ENCODE assay signal across 16 cellular contexts in the genomic region with DNA sequence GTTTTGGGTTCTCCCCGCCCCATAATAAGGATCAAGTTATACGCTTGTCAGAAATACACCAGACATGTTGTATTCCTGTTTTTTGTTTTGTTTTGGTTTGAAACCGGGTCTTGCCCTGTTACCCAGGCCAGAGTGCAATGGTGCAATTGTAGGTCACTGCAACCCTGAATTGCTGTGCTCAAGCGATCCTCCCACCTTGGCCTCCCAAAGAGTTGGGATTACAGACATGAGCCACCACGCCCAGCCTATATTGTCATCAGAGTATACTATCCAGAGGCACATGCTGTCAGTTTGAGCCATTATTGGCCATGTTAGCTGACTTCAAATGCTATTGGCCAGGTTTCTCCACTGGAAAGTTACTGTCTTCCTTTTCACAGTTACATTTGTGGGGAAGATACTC. TPM values are rescaled to one million over a fixed set of nuclear protein-coding genes. Genes with fewer than 3 reads are reported as not detected.
DNase-seq lines count a peak whose midpoint lies in the region; ATAC-seq and TF ChIP-seq lines count a peak whose summit lies in the region.
"Had no signal": no experiment of that assay in that cellular context is flagged by ENCODE, and none has a peak within 500 bp of the region (broad histone marks: within the 10 kb centered on the region; RNA-seq: fewer than 3 reads in every experiment).

No MANE protein-coding gene starts in this region.

- peaks cover 23% of the 10 kb centered on the region for H3K36me3 ChIP-seq in CD4-positive, alpha-beta memory T cell (ENCODE audit: insufficient read depth, low read length)
- peaks cover 27% of the 10 kb centered on the region for H3K36me3 ChIP-seq in osteoblast (ENCODE audit: insufficient read depth, low read length)

- POLR2A ChIA-PET in CD4-positive, alpha-beta memory T cell (lab: Charles Lee; ENCODE audit: partially characterized antibody) = no interaction called here

- TF ChIP-seq CTCF in osteoblast (IDR thresholded peaks at IDR 0.05; ENCODE audit: extremely low read depth, low read depth, low read length) = no peak

- no peaks in the 10 kb centered on the region for H3K27me3 ChIP-seq in CD4-positive, alpha-beta memory T cell (ENCODE audit: insufficient read depth, low read length)
- H3K27me3 ChIP-seq in osteoblast (ENCODE audit: insufficient read depth, low read length) = no peaks in the 10 kb centered on the region
- H3K27me3 ChIP-seq: adrenal gland had no signal

- peak overlapping the region in 1 of 8 donors; percentile 66 for H3K4me3 Mint-ChIP-seq in CD4-positive, alpha-beta memory T cell
- H3K4me3 Mint-ChIP-seq in activated T-helper 17 cell treated with anti-CD3 and anti-CD28 coated beads, Interleukin-2, amount 50 U/mL, for 72 hours = peak overlapping the region; percentile 10

- peaks cover 86% of the 10 kb centered on the region for H3K4me1 ChIP-seq in CD4-positive, alpha-beta memory T cell (ENCODE audit: insufficient read depth, low read length)
- peaks cover 27% of the 10 kb centered on the region for H3K4me1 ChIP-seq in osteoblast (ENCODE audit: insufficient read depth, low read length)

- no peak for ATAC-seq in activated T-helper 17 cell treated with anti-CD3 and anti-CD28 coated beads, Interleukin-2, amount 50 U/mL, for 72 hours (replicated peaks)
- no peak for ATAC-seq in GM21447 (IDR thresholded peaks at IDR 0.05; ENCODE audit: unreplicated experiment)

- H3K9me3 Mint-ChIP-seq in CD4-positive, alpha-beta memory T cell = no peaks in the 10 kb centered on the region
- H3K9me3 Mint-ChIP-seq in activated T-helper 17 cell treated with anti-CD3 and anti-CD28 coated beads, Interleukin-2, amount 50 U/mL, for 72 hours = no peaks in the 10 kb centered on the region

- H3K4me1 Mint-ChIP-seq in CD4-positive, alpha-beta memory T cell = peaks cover 52 to 81% (median 68%) of the 10 kb centered on the region in 4 donors
- H3K4me1 Mint-ChIP-seq in activated T-helper 17 cell treated with anti-CD3 and anti-CD28 coated beads, Interleukin-2, amount 50 U/mL, for 72 hours = peaks cover 33% of the 10 kb centered on the region

- H4K20me1 ChIP-seq in osteoblast (ENCODE audit: insufficient read depth, low read length) = peaks cover 54% of the 10 kb centered on the region

- CTCF ChIA-PET in CD4-positive, alpha-beta memory T cell (lab: Charles Lee; ENCODE audit: partially characterized antibody) = no interaction called here

- no peaks in the 10 kb centered on the region for H3K27me3 Mint-ChIP-seq in CD4-positive, alpha-beta memory T cell
- no peaks in the 10 kb centered on the region for H3K27me3 Mint-ChIP-seq in activated T-helper 17 cell treated with anti-CD3 and anti-CD28 coated beads, Interleukin-2, amount 50 U/mL, for 72 hours
- H3K27me3 Mint-ChIP-seq: progenitor cell of endocrine pancreas had no signal

- no peak overlapping the region for H3K4me2 ChIP-seq in osteoblast (ENCODE audit: insufficient read depth, low read length)
- H3K4me2 ChIP-seq: PC-9 had no signal

- H3K4me3 ChIP-seq in CD4-positive, alpha-beta memory T cell (ENCODE audit: low read length in 2 of 2) = no peak overlapping the region
- no peak overlapping the region for H3K4me3 ChIP-seq in osteoblast (ENCODE audit: insufficient read depth, low read length)
- H3K4me3 ChIP-seq: PC-9 had no signal

- no peak overlapping the region for H3K27ac ChIP-seq in CD4-positive, alpha-beta memory T cell (ENCODE audit: low read depth, low read length)
- H3K27ac ChIP-seq in osteoblast (ENCODE audit: low read depth, low read length) = peak overlapping the region; percentile 13
- H3K27ac ChIP-seq: PC-9 had no signal

- intact Hi-C loops in CD4-positive, alpha-beta memory T cell (cut with micrococcal nuclease) = no loop called here

- peak overlapping the region in 4 of 7 donors; percentile 1 to 70 (median 46) for H3K27ac Mint-ChIP-seq in CD4-positive, alpha-beta memory T cell
- no peak overlapping the region for H3K27ac Mint-ChIP-seq in activated T-helper 17 cell treated with anti-CD3 and anti-CD28 coated beads, Interleukin-2, amount 50 U/mL, for 72 hours

- DNase-seq in CD4-positive, alpha-beta memory T cell = no peak
- DNase-seq in osteoblast (ENCODE audit: insufficient read length, low spot score, missing footprints) (no peak), germinal center (ENCODE audit: low spot score) (no peak)
- DNase-seq in stimulated activated naive CD4-positive, alpha-beta T cell treated with Interleukin-2 at 50 U/mL for 16 hours (lab: John Stamatoyannopoulos, UW) = no peak
- DNase-seq: activated CD4-positive, alpha-beta T cell treated with anti-CD3 and anti-CD28 coated beads for 4 hours; adrenal gland; effector CD4-positive, alpha-beta T cell; hypothalamus; NCI-H1048; NCI-H2081 treated with DMSO at 0.1 percent for 48 hours; NCI-H69; PC-9; stimulated activated CD4-positive, alpha-beta T cell treated with anti-CD3 and anti-CD28 coated beads, Interleukin-15, amount 100 ng/mL, for 24 hours had no signal

- peaks cover 24 to 56% of the 10 kb centered on the region in 2 donors for H3K36me3 Mint-ChIP-seq in CD4-positive, alpha-beta memory T cell
- peaks cover 93% of the 10 kb centered on the region for H3K36me3 Mint-ChIP-seq in activated T-helper 17 cell treated with anti-CD3 and anti-CD28 coated beads, Interleukin-2, amount 50 U/mL, for 72 hours (ENCODE audit: low read depth)

- peaks cover 98% of the 10 kb centered on the region for H3K79me2 ChIP-seq in osteoblast (ENCODE audit: insufficient read depth, low read length)

- H2AFZ ChIP-seq in osteoblast (ENCODE audit: low read length) = no peak overlapping the region
- H2AFZ ChIP-seq: PC-9 had no signal

- H3K9me3 ChIP-seq in CD4-positive, alpha-beta memory T cell (ENCODE audit: control insufficient read depth in 1 of 2, low read length in 2 of 2) = no peaks in the 10 kb centered on the region
- H3K9me3 ChIP-seq in osteoblast (ENCODE audit: low read depth, low read length) = no peaks in the 10 kb centered on the region
- H3K9me3 ChIP-seq: adrenal gland had no signal

RNA-seq across cellular contexts. Expression of gene SAFB, which starts 9.8 kb away (rescaled TPM):
- total RNA-seq in CD4-positive, alpha-beta memory T cell = 100 to 1,000 TPM; 202 to 211 TPM
- polyA plus RNA-seq in CD4-positive, alpha-beta memory T cell = 100 to 1,000 TPM in 1 of 2 donors, 10 to 100 TPM in 1; 14.6 to 117 TPM
- total RNA-seq in activated T-helper 17 cell treated with anti-CD3 and anti-CD28 coated beads, Interleukin-2, amount 50 U/mL, for 72 hours = 100 to 1,000 TPM; 119 to 124 TPM
- 33.7 and 42.4 TPM in 2 replicates for total RNA-seq in osteoblast

RNA-seq across cellular contexts. Expression of gene SAFB2, which starts 10.1 kb away (rescaled TPM):
- 100 to 1,000 TPM; 257 to 263 TPM for total RNA-seq in CD4-positive, alpha-beta memory T cell
- 10 to 100 TPM; 16.6 to 65.4 TPM for polyA plus RNA-seq in CD4-positive, alpha-beta memory T cell
- 100 to 1,000 TPM; 126 to 159 TPM for total RNA-seq in activated T-helper 17 cell treated with anti-CD3 and anti-CD28 coated beads, Interleukin-2, amount 50 U/mL, for 72 hours
- 38.0 and 43.0 TPM in 2 replicates for total RNA-seq in osteoblast

RNA-seq across cellular contexts. Expression of gene MICOS13, which starts 47.7 kb away (rescaled TPM):
- 10 to 100 TPM; 40.5 to 41.1 TPM for total RNA-seq in CD4-positive, alpha-beta memory T cell
- polyA plus RNA-seq in CD4-positive, alpha-beta memory T cell = 100 to 1,000 TPM; 114 TPM
- total RNA-seq in activated T-helper 17 cell treated with anti-CD3 and anti-CD28 coated beads, Interleukin-2, amount 50 U/mL, for 72 hours = 10 to 100 TPM; 29.5 to 38.7 TPM
- total RNA-seq in osteoblast = 21.0 and 25.9 TPM in 2 replicates

RNA-seq across cellular contexts. Expression of gene HSD11B1L, which starts 48.2 kb away (rescaled TPM):
- total RNA-seq in CD4-positive, alpha-beta memory T cell = 1 to 10 TPM; 3.5 to 4.8 TPM
- 1 to 10 TPM; 2.9 to 4.3 TPM for polyA plus RNA-seq in CD4-positive, alpha-beta memory T cell
- total RNA-seq in activated T-helper 17 cell treated with anti-CD3 and anti-CD28 coated beads, Interleukin-2, amount 50 U/mL, for 72 hours = 1 to 10 TPM; 2.3 to 5.3 TPM
- total RNA-seq in osteoblast = 12.1 and 14.8 TPM in 2 replicates

RNA-seq across cellular contexts. Expression of gene RPL36, which starts 57.4 kb away (rescaled TPM):
- 1,000 to 10,000 TPM; 1,675 to 1,762 TPM for total RNA-seq in CD4-positive, alpha-beta memory T cell
- 1,000 to 10,000 TPM; 1,862 to 2,485 TPM for polyA plus RNA-seq in CD4-positive, alpha-beta memory T cell
- 1,000 to 10,000 TPM in 1 of 2 donors, 100 to 1,000 TPM in 1; 860 to 1,029 TPM for total RNA-seq in activated T-helper 17 cell treated with anti-CD3 and anti-CD28 coated beads, Interleukin-2, amount 50 U/mL, for 72 hours
- 228 and 257 TPM in 2 replicates for total RNA-seq in osteoblast
